Comparison of ENCODE assay signal across 12 cellular contexts in the genomic region with DNA sequence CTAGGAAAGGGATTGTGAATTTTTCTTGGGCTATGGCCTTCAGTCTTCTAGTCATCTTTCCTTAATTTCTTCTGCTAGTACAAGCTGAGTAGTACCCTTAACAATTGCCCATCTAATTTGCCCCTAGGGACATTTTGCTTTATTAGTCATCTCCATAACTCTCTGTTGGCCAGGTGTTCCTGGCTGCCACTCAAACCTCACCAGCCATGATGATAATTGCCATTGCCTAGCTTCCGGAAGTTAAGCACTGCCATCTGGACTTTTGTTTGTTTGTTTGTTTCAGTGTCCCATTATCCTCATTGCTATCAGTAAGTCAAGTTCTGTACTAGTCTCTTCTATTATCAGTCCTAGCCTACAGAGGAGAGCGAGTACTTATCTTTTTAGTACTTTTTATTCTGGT. TPM values are rescaled to one million over a fixed set of nuclear protein-coding genes. Genes with fewer than 3 reads are reported as not detected.
DNase-seq lines count a peak whose midpoint lies in the region; ATAC-seq, FAIRE-seq and TF ChIP-seq lines count a peak whose summit lies in the region.
"Had no signal": no experiment of that assay in that cellular context is flagged by ENCODE, and none has a peak within 500 bp of the region (broad histone marks: within the 10 kb centered on the region; RNA-seq: fewer than 3 reads in every experiment).

No MANE protein-coding gene starts in this region.

- no peak overlapping the region for H3K4me3 Mint-ChIP-seq in endothelial cell (ENCODE audit: unreplicated experiment)

- TF ChIP-seq POLR2A in GM12891 (IDR thresholded peaks at IDR 0.05; ENCODE audit: low read depth, low read length): no peak

- no peaks in the 10 kb centered on the region for H3K9me3 Mint-ChIP-seq in endothelial cell (ENCODE audit: unreplicated experiment)

- FAIRE-seq in D721Med (lab: Jason Lieb, UNC): peak; percentile 61
- no peak for FAIRE-seq in GM12891 (lab: Jason Lieb, UNC)
- FAIRE-seq: endothelial cell of umbilical vein, islet of Langerhans had no signal

- no peaks in the 10 kb centered on the region for H3K27me3 Mint-ChIP-seq in endothelial cell (ENCODE audit: unreplicated experiment)

- H3K27ac Mint-ChIP-seq in endothelial cell (ENCODE audit: unreplicated experiment): no peak overlapping the region

- H3K36me3 Mint-ChIP-seq in endothelial cell (ENCODE audit: low read depth, unreplicated experiment): peaks cover 4% of the 10 kb centered on the region

- DNase-seq in D721Med (ENCODE audit: insufficient read length, low spot score): peak; percentile 40
- DNase-seq in NCI-H1105 (lab: John Stamatoyannopoulos, UW): peak; percentile 75
- peak; percentile 59 for DNase-seq in NCI-H510A treated with DMSO at 0.1 percent for 48 hours (lab: John Stamatoyannopoulos, UW)
- peak; percentile 56 for DNase-seq in dermis blood vessel endothelial cell
- no peak for DNase-seq in GM12891 (ENCODE audit: insufficient read length, low spot score)
- no peak for DNase-seq in endothelial cell (ENCODE audit: low spot score)
- DNase-seq in activated naive CD4-positive, alpha-beta T cell (lab: John Stamatoyannopoulos, UW): no peak
- DNase-seq: anterior cingulate cortex; stimulated activated CD4-positive, alpha-beta T cell treated with anti-CD3 and anti-CD28 coated beads, Interleukin-4, amount 100 ng/mL, for 24 hours had no signal

- no peak for TF ChIP-seq CTCF in D721Med (IDR thresholded peaks at IDR 0.05; ENCODE audit: insufficient read depth, missing control alignments)
- no peak for TF ChIP-seq CTCF in endothelial cell (IDR thresholded peaks at IDR 0.05; ENCODE audit: unreplicated experiment)

- no peaks in the 10 kb centered on the region for H3K4me1 Mint-ChIP-seq in endothelial cell (ENCODE audit: unreplicated experiment)

- no peak for ATAC-seq in HG03432 (IDR thresholded peaks at IDR 0.05; ENCODE audit: unreplicated experiment)

TF ChIP-seq in GM12891, 5 proteins besides CTCF, POLR2A, EP300 and RAD21:
- TF ChIP-seq TAF1 (IDR thresholded peaks at IDR 0.05; ENCODE audit: low read depth, low read length) (no peak), SPI1 (IDR thresholded peaks at IDR 0.05; ENCODE audit: low read depth, low read length) (no peak), POLR2AphosphoS5 (IDR thresholded peaks at IDR 0.05; ENCODE audit: low read depth, low read length) (no peak), POU2F2 (IDR thresholded peaks at IDR 0.05; ENCODE audit: low read depth, low read length) (no peak), PAX5 (IDR thresholded peaks at IDR 0.05; ENCODE audit: insufficient read depth, low read length, severe bottlenecking) (no peak)

RNA-seq across cellular contexts. Expression of a gene that starts 36.6 kb away (rescaled TPM):
- total RNA-seq in dermis blood vessel endothelial cell (36.4 and 43.1 TPM in 2 replicates), endothelial cell (ENCODE audit: unreplicated experiment) (79.9 TPM)
- polyA plus RNA-seq in GM12891 (2012; ENCODE audit: low read depth, missing spikeins): 105 TPM

RNA-seq across cellular contexts. Expression of a gene that starts 43.4 kb away (rescaled TPM):
- 4.6 and 6.1 TPM in 2 replicates for total RNA-seq in dermis blood vessel endothelial cell
- 21.2 TPM for polyA plus RNA-seq in GM12891 (2012; ENCODE audit: low read depth, missing spikeins)
- 70.0 TPM for total RNA-seq in endothelial cell (ENCODE audit: unreplicated experiment)

Comparison
In these comparisons a context has a peak if more than half of its experiments do, and no peak if none do; other contexts are left out.
1. DNase-seq: peak in D721Med (single experiment), NCI-H1105 (single experiment), NCI-H510A treated with DMSO at 0.1 percent for 48 hours (single experiment) and dermis blood vessel endothelial cell (single experiment); none in GM12891 (single experiment), endothelial cell (single experiment) and activated naive CD4-positive, alpha-beta T cell (0 of 4).
2. RNA of a gene that starts 43.4 kb away (total RNA-seq): 70.0 TPM in endothelial cell (single experiment); 4.6 to 6.1 TPM in dermis blood vessel endothelial cell; every median in the first group is over 10 times any median in the second.